Comparison of ENCODE assay signal across 9 cellular contexts in the genomic region with DNA sequence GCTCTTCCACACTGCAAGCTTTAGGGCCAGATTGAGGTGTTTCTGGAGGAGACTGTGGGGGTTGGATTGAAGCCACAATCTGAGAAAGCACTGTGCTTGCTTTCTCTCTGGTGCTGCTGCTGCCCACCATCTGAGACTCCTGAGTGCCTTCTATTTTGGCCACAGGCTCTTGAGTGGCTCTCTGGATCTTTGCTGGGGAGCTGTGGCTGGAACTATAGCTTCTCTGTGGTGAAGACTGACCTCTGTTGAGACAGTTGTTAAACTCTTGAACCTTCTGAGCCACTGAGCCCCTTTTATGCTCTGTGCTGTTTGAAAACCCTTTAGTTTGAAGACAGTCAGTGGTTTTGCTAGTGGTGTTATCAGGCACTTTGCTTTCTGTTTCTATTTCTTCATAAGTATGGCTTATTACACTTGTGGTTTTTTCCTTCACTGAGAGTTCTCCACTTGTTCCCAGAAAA.
A peak's percentile ranks its signal among the peaks of the same experiment; 100 is the strongest.
DNase-seq lines count a peak whose midpoint lies in the region; ATAC-seq, FAIRE-seq and TF ChIP-seq lines count a peak whose summit lies in the region.
"Had no signal": no experiment of that assay in that cellular context is flagged by ENCODE, and none has a peak within 500 bp of the region (broad histone marks: within the 10 kb centered on the region; RNA-seq: fewer than 3 reads in every experiment).

No MANE protein-coding gene starts in this region.

- intact Hi-C loops in HCT116 (cut with micrococcal nuclease), result no loop called here
- intact Hi-C loops in Panc1 (cut with micrococcal nuclease; ENCODE audit: unreplicated experiment), result no loop called here
- intact Hi-C loops in kidney (cut with DNase I), result no loop called here
- intact Hi-C loops in posterior vena cava (cut with DNase I), result no loop called here

- H2AFZ ChIP-seq in HCT116 (ENCODE audit: low read depth, low read length, poor library complexity, severe bottlenecking), result no peak overlapping the region

- RAD21 ChIA-PET in HCT116 (lab: Charles Lee; ENCODE audit: low non-redundant PET in 1 of 2, low total read pairs in 2 of 2, uncharacterized antibody in 2 of 2, unreplicated experiment in 2 of 2), result no interaction called here

- DNase-seq in SIG-M5 treated with dmso at 0.1 percent for 504 hours (lab: John Stamatoyannopoulos, UW; ENCODE audit: unreplicated experiment) (peak; percentile 18), SIG-M5 (lab: John Stamatoyannopoulos, UW) (no peak), HCT116 (ENCODE audit: low read depth, low spot score) (no peak), Panc1 (ENCODE audit: low read depth, low spot score) (no peak), myocyte (ENCODE audit: low read depth) (peak; percentile 72), NCI-H345 (lab: John Stamatoyannopoulos, UW) (no peak), kidney (no peak), posterior vena cava (ENCODE audit: low spot score) (no peak)
- DNase-seq: NCI-H510A treated with DMSO at 0.1 percent for 48 hours had no signal

- in situ Hi-C loops in Panc1 (cut with HindIII; ENCODE audit: low pct_unique_long_range_greater_than_20kb, low sequenced_read_pairs), result no loop called here

- CTCF ChIA-PET in HCT116 (lab: Charles Lee), result no interaction called here
- CTCF ChIA-PET in Panc1 (lab: Charles Lee), result no interaction called here

- no peaks in the 10 kb centered on the region for H3K9me2 ChIP-seq in HCT116 (ENCODE audit: insufficient read depth)

- H4K20me1 ChIP-seq in HCT116 (ENCODE audit: insufficient read depth), result no peaks in the 10 kb centered on the region

- H3K27ac ChIP-seq in HCT116 (ENCODE audit: low read depth, low read length) (no peak overlapping the region), Panc1 (ENCODE audit: low read length) (no peak overlapping the region), kidney (ENCODE audit: low read depth in 2 of 2, low read length in 2 of 2) (no peak overlapping the region)

- TF ChIP-seq RAD21 in HCT116 (IDR thresholded peaks at IDR 0.05; ENCODE audit: low read depth), result no peak

- no peak overlapping the region for H3K4me2 ChIP-seq in HCT116 (ENCODE audit: low read length)

- BruUV-seq in HCT116 (replicated peaks; lab: Mats Ljungman, UMichigan), result TSS peak; percentile 40
- TSS peak; percentile 63 for BruUV-seq in Panc1 (replicated peaks; lab: Mats Ljungman, UMichigan)

- H3K9ac ChIP-seq in HCT116 (ENCODE audit: low read length) (no peak overlapping the region), kidney (ENCODE audit: low read length in 2 of 2) (no peak overlapping the region)

- no peak for TF ChIP-seq POLR2A in HCT116 (IDR thresholded peaks at IDR 0.05; ENCODE audit: borderline replicate concordance, extremely low read depth, insufficient read depth, insufficient read length)

- no peak for FAIRE-seq in kidney (lab: Jason Lieb, UNC)

- H3K9me3 ChIP-seq in HCT116 (ENCODE audit: control insufficient read depth in 1 of 2, insufficient read depth in 1 of 2, low read depth in 1 of 2, low read length in 2 of 2), result no peaks in the 10 kb centered on the region
- no peaks in the 10 kb centered on the region for H3K9me3 ChIP-seq in Panc1 (ENCODE audit: control insufficient read depth, insufficient read depth, low read depth, low read length)
- no peaks in the 10 kb centered on the region for H3K9me3 ChIP-seq in kidney (ENCODE audit: control insufficient read depth in 1 of 2, low read length in 2 of 2)

- ATAC-seq in HCT116 (no peak), Panc1 (no peak)

- no peak for TF ChIP-seq CTCF in HCT116 (IDR thresholded peaks at IDR 0.05 in 2 of 3, conservative IDR thresholded peaks at IDR 0.05 in 1 of 3; ENCODE audit: borderline replicate concordance in 1 of 3, insufficient read depth in 1 of 3, low read depth in 2 of 3, low read length in 2 of 3)
- no peak for TF ChIP-seq CTCF in Panc1 (IDR thresholded peaks at IDR 0.05)
- TF ChIP-seq CTCF in kidney (IDR thresholded peaks at IDR 0.05; ENCODE audit: borderline replicate concordance, extremely low read depth, insufficient read depth), result no peak

- POLR2A ChIA-PET in HCT116 (lab: Charles Lee) (no interaction called here), Panc1 (lab: Charles Lee) (no interaction called here)

- H3K4me3 ChIP-seq in HCT116 (replicated peaks in 1 of 2; ENCODE audit: low read depth in 1 of 2, low read length in 2 of 2), result no peak overlapping the region
- no peak overlapping the region for H3K4me3 ChIP-seq in Panc1 (ENCODE audit: low read depth in 2 of 2, low read length in 2 of 2)
- H3K4me3 ChIP-seq in kidney (ENCODE audit: low read length in 2 of 2), result no peak overlapping the region

- H3K27me3 ChIP-seq in HCT116 (ENCODE audit: insufficient read depth, low read length) (no peaks in the 10 kb centered on the region), Panc1 (ENCODE audit: control insufficient read depth, insufficient read depth, low read length) (no peaks in the 10 kb centered on the region)

- H3K79me2 ChIP-seq in HCT116 (ENCODE audit: insufficient read depth, low read length), result no peaks in the 10 kb centered on the region

- H3K36me3 ChIP-seq in HCT116 (ENCODE audit: control insufficient read depth in 1 of 2, insufficient read depth in 2 of 2, low read length in 2 of 2), result no peaks in the 10 kb centered on the region
- no peaks in the 10 kb centered on the region for H3K36me3 ChIP-seq in Panc1 (ENCODE audit: control insufficient read depth, insufficient read depth, low read length)
- peaks cover 0 to 2% of the 10 kb centered on the region in 2 donors for H3K36me3 ChIP-seq in kidney (ENCODE audit: control insufficient read depth in 1 of 2, insufficient read depth in 2 of 2, low read length in 2 of 2)

- H3K4me1 ChIP-seq in HCT116 (ENCODE audit: control insufficient read depth in 1 of 2, insufficient read depth in 2 of 2, low read length in 2 of 2) (no peaks in the 10 kb centered on the region), Panc1 (ENCODE audit: control insufficient read depth, insufficient read depth, low read length) (no peaks in the 10 kb centered on the region), kidney (ENCODE audit: control insufficient read depth in 1 of 2, insufficient read depth in 1 of 2, low read depth in 1 of 2, low read length in 2 of 2) (no peaks in the 10 kb centered on the region)

TF ChIP-seq in HCT116, 20 proteins besides CTCF, POLR2A, EP300 and RAD21:
- TF ChIP-seq POLR2AphosphoS5 (IDR thresholded peaks at IDR 0.05; ENCODE audit: low read depth, low read length), result no peak
- TF ChIP-seq, protein P1, sequence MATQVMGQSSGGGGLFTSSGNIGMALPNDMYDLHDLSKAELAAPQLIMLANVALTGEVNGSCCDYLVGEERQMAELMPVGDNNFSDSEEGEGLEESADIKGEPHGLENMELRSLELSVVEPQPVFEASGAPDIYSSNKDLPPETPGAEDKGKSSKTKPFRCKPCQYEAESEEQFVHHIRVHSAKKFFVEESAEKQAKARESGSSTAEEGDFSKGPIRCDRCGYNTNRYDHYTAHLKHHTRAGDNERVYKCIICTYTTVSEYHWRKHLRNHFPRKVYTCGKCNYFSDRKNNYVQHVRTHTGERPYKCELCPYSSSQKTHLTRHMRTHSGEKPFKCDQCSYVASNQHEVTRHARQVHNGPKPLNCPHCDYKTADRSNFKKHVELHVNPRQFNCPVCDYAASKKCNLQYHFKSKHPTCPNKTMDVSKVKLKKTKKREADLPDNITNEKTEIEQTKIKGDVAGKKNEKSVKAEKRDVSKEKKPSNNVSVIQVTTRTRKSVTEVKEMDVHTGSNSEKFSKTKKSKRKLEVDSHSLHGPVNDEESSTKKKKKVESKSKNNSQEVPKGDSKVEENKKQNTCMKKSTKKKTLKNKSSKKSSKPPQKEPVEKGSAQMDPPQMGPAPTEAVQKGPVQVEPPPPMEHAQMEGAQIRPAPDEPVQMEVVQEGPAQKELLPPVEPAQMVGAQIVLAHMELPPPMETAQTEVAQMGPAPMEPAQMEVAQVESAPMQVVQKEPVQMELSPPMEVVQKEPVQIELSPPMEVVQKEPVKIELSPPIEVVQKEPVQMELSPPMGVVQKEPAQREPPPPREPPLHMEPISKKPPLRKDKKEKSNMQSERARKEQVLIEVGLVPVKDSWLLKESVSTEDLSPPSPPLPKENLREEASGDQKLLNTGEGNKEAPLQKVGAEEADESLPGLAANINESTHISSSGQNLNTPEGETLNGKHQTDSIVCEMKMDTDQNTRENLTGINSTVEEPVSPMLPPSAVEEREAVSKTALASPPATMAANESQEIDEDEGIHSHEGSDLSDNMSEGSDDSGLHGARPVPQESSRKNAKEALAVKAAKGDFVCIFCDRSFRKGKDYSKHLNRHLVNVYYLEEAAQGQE (IDR thresholded peaks at IDR 0.05; ENCODE audit: low read depth), result no peak

Comparison
In these comparisons a context has a peak if more than half of its experiments do, and no peak if none do; other contexts are left out.
1. DNase-seq: peak in SIG-M5 treated with dmso at 0.1 percent for 504 hours (single experiment) and myocyte (single experiment); none in SIG-M5 (single experiment), HCT116 (single experiment), Panc1 (single experiment), NCI-H345 (single experiment), kidney (single experiment) and posterior vena cava (single experiment).